ENCODE assay signal across 1 cellular context in genomic region chr2:113756088-113757058, GRCh38.
A peak's percentile ranks its signal among the peaks of the same experiment; 100 is the strongest.
TF ChIP-seq lines count a peak whose summit lies in the region.

SLC35F5 (minus strand) TSS chr2:113756642; CDS start chr2:113756409, 233 bp downstream.

TF ChIP-seq in HepG2, 621 proteins besides CTCF, POLR2A, EP300 and RAD21 (continued from another document and continues in another):
- TF ChIP-seq, protein P1, sequence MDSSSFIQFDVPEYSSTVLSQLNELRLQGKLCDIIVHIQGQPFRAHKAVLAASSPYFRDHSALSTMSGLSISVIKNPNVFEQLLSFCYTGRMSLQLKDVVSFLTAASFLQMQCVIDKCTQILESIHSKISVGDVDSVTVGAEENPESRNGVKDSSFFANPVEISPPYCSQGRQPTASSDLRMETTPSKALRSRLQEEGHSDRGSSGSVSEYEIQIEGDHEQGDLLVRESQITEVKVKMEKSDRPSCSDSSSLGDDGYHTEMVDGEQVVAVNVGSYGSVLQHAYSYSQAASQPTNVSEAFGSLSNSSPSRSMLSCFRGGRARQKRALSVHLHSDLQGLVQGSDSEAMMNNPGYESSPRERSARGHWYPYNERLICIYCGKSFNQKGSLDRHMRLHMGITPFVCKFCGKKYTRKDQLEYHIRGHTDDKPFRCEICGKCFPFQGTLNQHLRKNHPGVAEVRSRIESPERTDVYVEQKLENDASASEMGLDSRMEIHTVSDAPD (CRISPR knock-in tag; IDR thresholded peaks at IDR 0.05): no peak; the same call in 1 of the 2 replicates
- peak; percentile 88; the same call in 1 of the 2 replicates for TF ChIP-seq ZNF142 (CRISPR knock-in tag; IDR thresholded peaks at IDR 0.05)
- TF ChIP-seq IRX3 (CRISPR knock-in tag; IDR thresholded peaks at IDR 0.05; ENCODE audit: borderline replicate concordance, low read depth): 0 out of 2 replicates have a peak, but pooled peaks have one; percentile 54
- no peak for TF ChIP-seq FOXA1 (IDR thresholded peaks at IDR 0.05)
- peak; percentile 5; the same call in 1 of the 2 replicates for TF ChIP-seq FOXA1 (CRISPR knock-in tag; IDR thresholded peaks at IDR 0.05)
- peak; percentile 99 for TF ChIP-seq KDM2A (CRISPR knock-in tag; IDR thresholded peaks at IDR 0.05; ENCODE audit: borderline replicate concordance, low read depth)
- 0 out of 2 replicates have a peak, but pooled peaks have one; percentile 57 for TF ChIP-seq ZNF251 (CRISPR knock-in tag; IDR thresholded peaks at IDR 0.05)
- TF ChIP-seq ZNF441 (CRISPR knock-in tag; IDR thresholded peaks at IDR 0.05; ENCODE audit: borderline replicate concordance): peak; percentile 91; the same call in 1 of the 2 replicates
- peak; percentile 95 for TF ChIP-seq ZHX2 (IDR thresholded peaks at IDR 0.05; ENCODE audit: low read depth)
- no peak; the same call in 1 of the 2 replicates for TF ChIP-seq ZHX2 (CRISPR knock-in tag; IDR thresholded peaks at IDR 0.05; ENCODE audit: borderline replicate concordance)
- TF ChIP-seq, protein P2, sequence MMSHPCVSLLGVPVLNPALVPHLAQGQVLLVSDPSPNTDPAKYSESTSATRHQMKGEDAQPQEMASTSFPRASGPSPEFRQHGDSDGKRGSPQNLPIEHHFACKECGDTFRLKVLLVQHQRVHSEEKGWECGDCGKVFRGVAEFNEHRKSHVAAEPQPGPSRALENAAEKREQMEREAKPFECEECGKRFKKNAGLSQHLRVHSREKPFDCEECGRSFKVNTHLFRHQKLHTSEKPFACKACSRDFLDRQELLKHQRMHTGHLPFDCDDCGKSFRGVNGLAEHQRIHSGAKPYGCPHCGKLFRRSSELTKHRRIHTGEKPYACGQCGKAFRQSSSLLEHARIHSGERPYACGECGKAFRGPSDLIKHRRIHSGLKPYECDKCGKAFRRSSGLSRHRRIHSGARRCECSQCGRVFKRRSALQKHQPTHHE (CRISPR knock-in tag; IDR thresholded peaks at IDR 0.05; ENCODE audit: borderline replicate concordance): peak; percentile 96
- TF ChIP-seq, protein P3, sequence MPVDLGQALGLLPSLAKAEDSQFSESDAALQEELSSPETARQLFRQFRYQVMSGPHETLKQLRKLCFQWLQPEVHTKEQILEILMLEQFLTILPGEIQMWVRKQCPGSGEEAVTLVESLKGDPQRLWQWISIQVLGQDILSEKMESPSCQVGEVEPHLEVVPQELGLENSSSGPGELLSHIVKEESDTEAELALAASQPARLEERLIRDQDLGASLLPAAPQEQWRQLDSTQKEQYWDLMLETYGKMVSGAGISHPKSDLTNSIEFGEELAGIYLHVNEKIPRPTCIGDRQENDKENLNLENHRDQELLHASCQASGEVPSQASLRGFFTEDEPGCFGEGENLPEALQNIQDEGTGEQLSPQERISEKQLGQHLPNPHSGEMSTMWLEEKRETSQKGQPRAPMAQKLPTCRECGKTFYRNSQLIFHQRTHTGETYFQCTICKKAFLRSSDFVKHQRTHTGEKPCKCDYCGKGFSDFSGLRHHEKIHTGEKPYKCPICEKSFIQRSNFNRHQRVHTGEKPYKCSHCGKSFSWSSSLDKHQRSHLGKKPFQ (CRISPR knock-in tag; IDR thresholded peaks at IDR 0.05; ENCODE audit: insufficient replicate concordance): peak; percentile 93
- TF ChIP-seq PCBP1 (IDR thresholded peaks at IDR 0.05; ENCODE audit: borderline replicate concordance, low read depth, low read length): no peak
- TF ChIP-seq MXD4 (CRISPR knock-in tag; IDR thresholded peaks at IDR 0.05): peak; percentile 87
- TF ChIP-seq, protein P4, sequence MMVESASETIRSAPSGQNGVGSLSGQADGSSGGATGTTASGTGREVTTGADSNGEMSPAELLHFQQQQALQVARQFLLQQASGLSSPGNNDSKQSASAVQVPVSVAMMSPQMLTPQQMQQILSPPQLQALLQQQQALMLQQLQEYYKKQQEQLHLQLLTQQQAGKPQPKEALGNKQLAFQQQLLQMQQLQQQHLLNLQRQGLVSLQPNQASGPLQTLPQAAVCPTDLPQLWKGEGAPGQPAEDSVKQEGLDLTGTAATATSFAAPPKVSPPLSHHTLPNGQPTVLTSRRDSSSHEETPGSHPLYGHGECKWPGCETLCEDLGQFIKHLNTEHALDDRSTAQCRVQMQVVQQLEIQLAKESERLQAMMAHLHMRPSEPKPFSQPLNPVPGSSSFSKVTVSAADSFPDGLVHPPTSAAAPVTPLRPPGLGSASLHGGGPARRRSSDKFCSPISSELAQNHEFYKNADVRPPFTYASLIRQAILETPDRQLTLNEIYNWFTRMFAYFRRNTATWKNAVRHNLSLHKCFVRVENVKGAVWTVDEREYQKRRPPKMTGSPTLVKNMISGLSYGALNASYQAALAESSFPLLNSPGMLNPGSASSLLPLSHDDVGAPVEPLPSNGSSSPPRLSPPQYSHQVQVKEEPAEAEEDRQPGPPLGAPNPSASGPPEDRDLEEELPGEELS (CRISPR knock-in tag; IDR thresholded peaks at IDR 0.05): peak; percentile 49; the same call in 1 of the 2 replicates
- TF ChIP-seq TFE3 (CRISPR knock-in tag; IDR thresholded peaks at IDR 0.05): peak; percentile 66
- TF ChIP-seq ZNF484 (CRISPR knock-in tag; IDR thresholded peaks at IDR 0.05; ENCODE audit: borderline replicate concordance, low read depth): no peak
- TF ChIP-seq ZNF225 (CRISPR knock-in tag; IDR thresholded peaks at IDR 0.05): peak; percentile 98; the same call in 1 of the 2 replicates
- peak; percentile 92 for TF ChIP-seq ZNF556 (CRISPR knock-in tag; IDR thresholded peaks at IDR 0.05; ENCODE audit: borderline replicate concordance)
- no peak; the same call in 1 of the 2 replicates for TF ChIP-seq SOX13 (IDR thresholded peaks at IDR 0.05)
- TF ChIP-seq SOX13 (CRISPR knock-in tag; conservative IDR thresholded peaks at IDR 0.05 in 1 of 2, IDR thresholded peaks at IDR 0.05 in 1 of 2): peak in 1 of 2 experiments; percentile 70; a peak in 2 of 4 replicates
- TF ChIP-seq RBFOX2 (IDR thresholded peaks at IDR 0.05; ENCODE audit: low read depth, low read length): peak; percentile 99
- TF ChIP-seq NFRKB (IDR thresholded peaks at IDR 0.05): no peak
- peak; percentile 98 for TF ChIP-seq ZNF235 (CRISPR knock-in tag; IDR thresholded peaks at IDR 0.05; ENCODE audit: borderline replicate concordance)
- peak; percentile 56 for TF ChIP-seq TBL1XR1 (IDR thresholded peaks at IDR 0.05; ENCODE audit: borderline replicate concordance, low read length, partially characterized antibody)
- no peak for TF ChIP-seq MLLT10 (CRISPR knock-in tag; IDR thresholded peaks at IDR 0.05)
- TF ChIP-seq STAT5B (CRISPR knock-in tag; IDR thresholded peaks at IDR 0.05): no peak
- no peak for TF ChIP-seq HNF4G (IDR thresholded peaks at IDR 0.05; ENCODE audit: borderline replicate concordance, low read depth, low read length)
- TF ChIP-seq HNF4G (CRISPR knock-in tag; IDR thresholded peaks at IDR 0.05; ENCODE audit: borderline replicate concordance, low read depth): peak; percentile 70; the same call in 1 of the 2 replicates
- no peak for TF ChIP-seq U2AF2 (IDR thresholded peaks at IDR 0.05; ENCODE audit: low read depth, low read length)
- no peak for TF ChIP-seq ZFP62 (CRISPR knock-in tag; IDR thresholded peaks at IDR 0.05)
- peak; percentile 60; the same call in 1 of the 2 replicates for TF ChIP-seq ZNF775 (CRISPR knock-in tag; IDR thresholded peaks at IDR 0.05; ENCODE audit: borderline replicate concordance)
- TF ChIP-seq, protein P5, sequence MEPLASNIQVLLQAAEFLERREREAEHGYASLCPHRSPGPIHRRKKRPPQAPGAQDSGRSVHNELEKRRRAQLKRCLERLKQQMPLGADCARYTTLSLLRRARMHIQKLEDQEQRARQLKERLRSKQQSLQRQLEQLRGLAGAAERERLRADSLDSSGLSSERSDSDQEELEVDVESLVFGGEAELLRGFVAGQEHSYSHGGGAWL (CRISPR knock-in tag; IDR thresholded peaks at IDR 0.05): peak; percentile 98
- no peak; the same call in 1 of the 2 replicates for TF ChIP-seq ATRX (CRISPR knock-in tag; IDR thresholded peaks at IDR 0.05; ENCODE audit: borderline replicate concordance)
- no peak for TF ChIP-seq CCAR2 (optimal IDR thresholded peaks at IDR 0.05; ENCODE audit: low read depth, low read length)
